20 cellular contexts compared by ENCODE assay signal in the genomic region with DNA sequence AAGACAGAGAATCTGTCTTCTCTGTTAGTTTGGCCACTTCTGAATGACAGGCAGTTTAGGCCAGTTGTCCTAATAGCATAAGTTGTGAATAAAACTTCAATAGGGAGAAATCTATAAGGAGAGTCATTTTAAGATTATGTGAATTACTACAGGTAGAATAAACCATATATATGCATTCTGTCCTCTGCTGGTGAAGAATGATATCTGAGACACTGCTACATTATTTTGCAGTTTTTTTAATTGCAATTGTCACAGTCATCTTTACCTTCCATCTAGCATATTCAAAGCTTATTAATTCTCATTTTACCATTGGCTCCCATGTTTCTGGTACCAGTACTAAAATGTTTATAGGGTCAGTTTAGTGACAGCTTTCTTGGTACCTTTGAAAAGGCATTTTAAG.
"Had no signal": no experiment of that assay in that cellular context is flagged by ENCODE, and none has a peak within 500 bp of the region (broad histone marks: within the 10 kb centered on the region; RNA-seq: fewer than 3 reads in every experiment).

No MANE protein-coding gene starts in this region.

- H3K27ac ChIP-seq: body of pancreas, epithelial cell of prostate, lower lobe of right lung, parathyroid adenoma, thyroid gland, uterus had no signal

- H2AFZ ChIP-seq: parathyroid adenoma had no signal

- H3K4me1 Mint-ChIP-seq: activated CD8-positive, alpha-beta memory T cell treated with anti-CD3 and anti-CD28 coated beads, Interleukin-2, amount 10 ng/mL, durations not matched to agents 7 days and 5 days; activated naive CD4-positive, alpha-beta T cell treated with anti-CD3 and anti-CD28 coated beads, Interleukin-2, amount 50 U/mL, for 24 hours had no signal

- H3K79me2 ChIP-seq: parathyroid adenoma had no signal

- DNase-seq: activated CD4-positive, alpha-beta T cell treated with anti-CD3 and anti-CD28 coated beads, Interleukin-2, amount 50 U/mL, for 4 hours; activated CD4-positive, CD25-positive, alpha-beta regulatory T cell treated with anti-CD3 and anti-CD28 coated beads, Interleukin-2, amount 50 U/mL, for 72 hours; activated CD8-positive, alpha-beta memory T cell treated with anti-CD3 and anti-CD28 coated beads, Interleukin-2, amount 10 ng/mL, durations not matched to agents 7 days and 5 days; activated effector memory CD4-positive, alpha-beta T cell treated with Interleukin-2 at 50 U/mL for 16 hours; activated T-cell treated with anti-CD3 and anti-CD28 coated beads, Interleukin-2, amount 50 U/mL, for 24 hours; body of pancreas; central memory CD4-positive, alpha-beta T cell; cortex of kidney; effector memory CD4-positive, alpha-beta T cell; left cardiac atrium; lower lobe of right lung; midbrain; retina; stimulated activated CD4-positive, alpha-beta T cell treated with anti-CD3 and anti-CD28 coated beads, Interleukin-15, amount 100 ng/mL, for 24 hours; stimulated activated CD4-positive, alpha-beta T cell treated with anti-CD3 and anti-CD28 coated beads, Interleukin-4, amount 100 ng/mL, for 4 hours; thyroid gland; uterus had no signal

- H3K4me3 ChIP-seq: body of pancreas, lower lobe of right lung, thyroid gland, uterus had no signal

- H3K36me3 ChIP-seq: lower lobe of right lung, thyroid gland, uterus had no signal

- H3K9me3 ChIP-seq: lower lobe of right lung, thyroid gland, uterus had no signal

- H3K9ac ChIP-seq: parathyroid adenoma had no signal

- ATAC-seq: activated CD8-positive, alpha-beta memory T cell treated with anti-CD3 and anti-CD28 coated beads, Interleukin-2, amount 10 ng/mL, durations not matched to agents 7 days and 5 days; body of pancreas; left cardiac atrium; lower lobe of right lung had no signal

- H3K27me3 ChIP-seq: body of pancreas, thyroid gland, uterus had no signal

- H3K27ac Mint-ChIP-seq: activated CD8-positive, alpha-beta memory T cell treated with anti-CD3 and anti-CD28 coated beads, Interleukin-2, amount 10 ng/mL, durations not matched to agents 7 days and 5 days; activated naive CD4-positive, alpha-beta T cell treated with anti-CD3 and anti-CD28 coated beads, Interleukin-2, amount 50 U/mL, for 24 hours; activated T-cell treated with anti-CD3 and anti-CD28 coated beads, Interleukin-2, amount 50 U/mL, for 24 hours had no signal

- H3K27me3 Mint-ChIP-seq: activated CD8-positive, alpha-beta memory T cell treated with anti-CD3 and anti-CD28 coated beads, Interleukin-2, amount 10 ng/mL, durations not matched to agents 7 days and 5 days; activated naive CD4-positive, alpha-beta T cell treated with anti-CD3 and anti-CD28 coated beads, Interleukin-2, amount 50 U/mL, for 24 hours; activated T-cell treated with anti-CD3 and anti-CD28 coated beads, Interleukin-2, amount 50 U/mL, for 24 hours had no signal

- H3K4me3 Mint-ChIP-seq: activated CD8-positive, alpha-beta memory T cell treated with anti-CD3 and anti-CD28 coated beads, Interleukin-2, amount 10 ng/mL, durations not matched to agents 7 days and 5 days; activated naive CD4-positive, alpha-beta T cell treated with anti-CD3 and anti-CD28 coated beads, Interleukin-2, amount 50 U/mL, for 24 hours; activated T-cell treated with anti-CD3 and anti-CD28 coated beads, Interleukin-2, amount 50 U/mL, for 24 hours had no signal

- H3K36me3 Mint-ChIP-seq: activated CD8-positive, alpha-beta memory T cell treated with anti-CD3 and anti-CD28 coated beads, Interleukin-2, amount 10 ng/mL, durations not matched to agents 7 days and 5 days; activated naive CD4-positive, alpha-beta T cell treated with anti-CD3 and anti-CD28 coated beads, Interleukin-2, amount 50 U/mL, for 24 hours had no signal

- H3K4me1 ChIP-seq: lower lobe of right lung, parathyroid adenoma, uterus had no signal
